1 cellular context compared by ENCODE assay signal in the genomic region with DNA sequence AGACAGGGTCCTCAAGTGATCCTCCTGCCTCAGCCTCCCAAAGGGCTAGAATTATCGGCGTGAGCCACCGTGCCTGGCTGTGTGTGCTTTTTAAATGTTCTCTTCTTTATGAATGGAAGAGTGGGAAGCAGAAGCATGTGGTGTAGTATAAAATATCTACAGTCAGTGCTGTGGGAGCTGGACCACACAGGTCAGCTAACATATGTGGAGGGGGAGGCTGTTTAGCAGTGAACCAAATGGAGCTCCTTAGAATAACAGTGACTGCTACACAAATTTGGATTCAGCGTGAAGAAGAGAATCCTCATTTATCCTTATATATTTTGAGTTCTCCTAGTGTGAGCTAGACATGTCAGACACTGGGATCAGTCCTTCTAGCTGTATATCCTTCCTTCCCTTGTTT.
TF ChIP-seq lines count a peak whose summit lies in the region.

No MANE protein-coding gene starts in this region.

TF ChIP-seq in GM12878, 131 proteins besides CTCF, POLR2A, EP300 and RAD21:
- TF ChIP-seq POLR2AphosphoS2 (IDR thresholded peaks at IDR 0.05; ENCODE audit: low read depth, low read length): 0 out of 2 replicates have a peak, but pooled peaks have one; percentile 26
- TF ChIP-seq, protein P1, sequence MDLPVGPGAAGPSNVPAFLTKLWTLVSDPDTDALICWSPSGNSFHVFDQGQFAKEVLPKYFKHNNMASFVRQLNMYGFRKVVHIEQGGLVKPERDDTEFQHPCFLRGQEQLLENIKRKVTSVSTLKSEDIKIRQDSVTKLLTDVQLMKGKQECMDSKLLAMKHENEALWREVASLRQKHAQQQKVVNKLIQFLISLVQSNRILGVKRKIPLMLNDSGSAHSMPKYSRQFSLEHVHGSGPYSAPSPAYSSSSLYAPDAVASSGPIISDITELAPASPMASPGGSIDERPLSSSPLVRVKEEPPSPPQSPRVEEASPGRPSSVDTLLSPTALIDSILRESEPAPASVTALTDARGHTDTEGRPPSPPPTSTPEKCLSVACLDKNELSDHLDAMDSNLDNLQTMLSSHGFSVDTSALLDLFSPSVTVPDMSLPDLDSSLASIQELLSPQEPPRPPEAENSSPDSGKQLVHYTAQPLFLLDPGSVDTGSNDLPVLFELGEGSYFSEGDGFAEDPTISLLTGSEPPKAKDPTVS (IDR thresholded peaks at IDR 0.05; ENCODE audit: low read depth, low read length): no peak
- TF ChIP-seq PML (IDR thresholded peaks at IDR 0.05; ENCODE audit: low read length): no peak
- no peak for TF ChIP-seq GABPA (IDR thresholded peaks at IDR 0.05; ENCODE audit: low read depth)
- TF ChIP-seq, protein P2, sequence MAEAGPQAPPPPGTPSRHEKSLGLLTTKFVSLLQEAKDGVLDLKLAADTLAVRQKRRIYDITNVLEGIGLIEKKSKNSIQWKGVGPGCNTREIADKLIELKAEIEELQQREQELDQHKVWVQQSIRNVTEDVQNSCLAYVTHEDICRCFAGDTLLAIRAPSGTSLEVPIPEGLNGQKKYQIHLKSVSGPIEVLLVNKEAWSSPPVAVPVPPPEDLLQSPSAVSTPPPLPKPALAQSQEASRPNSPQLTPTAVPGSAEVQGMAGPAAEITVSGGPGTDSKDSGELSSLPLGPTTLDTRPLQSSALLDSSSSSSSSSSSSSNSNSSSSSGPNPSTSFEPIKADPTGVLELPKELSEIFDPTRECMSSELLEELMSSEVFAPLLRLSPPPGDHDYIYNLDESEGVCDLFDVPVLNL (IDR thresholded peaks at IDR 0.05; ENCODE audit: low read depth, low read length): no peak
- 0 out of 2 replicates have a peak, but pooled peaks have one; percentile 6 for TF ChIP-seq MTA2 (IDR thresholded peaks at IDR 0.05; ENCODE audit: low read depth)
- TF ChIP-seq SP1 (IDR thresholded peaks at IDR 0.05; ENCODE audit: low read depth, low read length): no peak
- TF ChIP-seq, protein P3, sequence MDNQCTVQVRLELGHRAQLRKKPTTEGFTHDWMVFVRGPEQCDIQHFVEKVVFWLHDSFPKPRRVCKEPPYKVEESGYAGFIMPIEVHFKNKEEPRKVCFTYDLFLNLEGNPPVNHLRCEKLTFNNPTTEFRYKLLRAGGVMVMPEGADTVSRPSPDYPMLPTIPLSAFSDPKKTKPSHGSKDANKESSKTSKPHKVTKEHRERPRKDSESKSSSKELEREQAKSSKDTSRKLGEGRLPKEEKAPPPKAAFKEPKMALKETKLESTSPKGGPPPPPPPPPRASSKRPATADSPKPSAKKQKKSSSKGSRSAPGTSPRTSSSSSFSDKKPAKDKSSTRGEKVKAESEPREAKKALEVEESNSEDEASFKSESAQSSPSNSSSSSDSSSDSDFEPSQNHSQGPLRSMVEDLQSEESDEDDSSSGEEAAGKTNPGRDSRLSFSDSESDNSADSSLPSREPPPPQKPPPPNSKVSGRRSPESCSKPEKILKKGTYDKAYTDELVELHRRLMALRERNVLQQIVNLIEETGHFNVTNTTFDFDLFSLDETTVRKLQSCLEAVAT (IDR thresholded peaks at IDR 0.05): peak; percentile 69
- no peak for TF ChIP-seq ZZZ3 (IDR thresholded peaks at IDR 0.05; ENCODE audit: control insufficient read depth, insufficient read length, low read depth)
- no peak for TF ChIP-seq NR2C2 (IDR thresholded peaks at IDR 0.05; ENCODE audit: borderline replicate concordance, control insufficient read depth, insufficient read length, low read depth)
- no peak for TF ChIP-seq RUNX3 (IDR thresholded peaks at IDR 0.05; ENCODE audit: low read length)
- no peak for TF ChIP-seq ASH2L (IDR thresholded peaks at IDR 0.05; ENCODE audit: borderline replicate concordance, low read depth)
- no peak for TF ChIP-seq GATAD2B (conservative IDR thresholded peaks at IDR 0.05; ENCODE audit: low read depth)
- TF ChIP-seq, protein P4, sequence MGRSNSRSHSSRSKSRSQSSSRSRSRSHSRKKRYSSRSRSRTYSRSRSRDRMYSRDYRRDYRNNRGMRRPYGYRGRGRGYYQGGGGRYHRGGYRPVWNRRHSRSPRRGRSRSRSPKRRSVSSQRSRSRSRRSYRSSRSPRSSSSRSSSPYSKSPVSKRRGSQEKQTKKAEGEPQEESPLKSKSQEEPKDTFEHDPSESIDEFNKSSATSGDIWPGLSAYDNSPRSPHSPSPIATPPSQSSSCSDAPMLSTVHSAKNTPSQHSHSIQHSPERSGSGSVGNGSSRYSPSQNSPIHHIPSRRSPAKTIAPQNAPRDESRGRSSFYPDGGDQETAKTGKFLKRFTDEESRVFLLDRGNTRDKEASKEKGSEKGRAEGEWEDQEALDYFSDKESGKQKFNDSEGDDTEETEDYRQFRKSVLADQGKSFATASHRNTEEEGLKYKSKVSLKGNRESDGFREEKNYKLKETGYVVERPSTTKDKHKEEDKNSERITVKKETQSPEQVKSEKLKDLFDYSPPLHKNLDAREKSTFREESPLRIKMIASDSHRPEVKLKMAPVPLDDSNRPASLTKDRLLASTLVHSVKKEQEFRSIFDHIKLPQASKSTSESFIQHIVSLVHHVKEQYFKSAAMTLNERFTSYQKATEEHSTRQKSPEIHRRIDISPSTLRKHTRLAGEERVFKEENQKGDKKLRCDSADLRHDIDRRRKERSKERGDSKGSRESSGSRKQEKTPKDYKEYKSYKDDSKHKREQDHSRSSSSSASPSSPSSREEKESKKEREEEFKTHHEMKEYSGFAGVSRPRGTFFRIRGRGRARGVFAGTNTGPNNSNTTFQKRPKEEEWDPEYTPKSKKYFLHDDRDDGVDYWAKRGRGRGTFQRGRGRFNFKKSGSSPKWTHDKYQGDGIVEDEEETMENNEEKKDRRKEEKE (IDR thresholded peaks at IDR 0.05): no peak
